Comparison of ENCODE assay signal across 1 cellular context in the genomic region with DNA sequence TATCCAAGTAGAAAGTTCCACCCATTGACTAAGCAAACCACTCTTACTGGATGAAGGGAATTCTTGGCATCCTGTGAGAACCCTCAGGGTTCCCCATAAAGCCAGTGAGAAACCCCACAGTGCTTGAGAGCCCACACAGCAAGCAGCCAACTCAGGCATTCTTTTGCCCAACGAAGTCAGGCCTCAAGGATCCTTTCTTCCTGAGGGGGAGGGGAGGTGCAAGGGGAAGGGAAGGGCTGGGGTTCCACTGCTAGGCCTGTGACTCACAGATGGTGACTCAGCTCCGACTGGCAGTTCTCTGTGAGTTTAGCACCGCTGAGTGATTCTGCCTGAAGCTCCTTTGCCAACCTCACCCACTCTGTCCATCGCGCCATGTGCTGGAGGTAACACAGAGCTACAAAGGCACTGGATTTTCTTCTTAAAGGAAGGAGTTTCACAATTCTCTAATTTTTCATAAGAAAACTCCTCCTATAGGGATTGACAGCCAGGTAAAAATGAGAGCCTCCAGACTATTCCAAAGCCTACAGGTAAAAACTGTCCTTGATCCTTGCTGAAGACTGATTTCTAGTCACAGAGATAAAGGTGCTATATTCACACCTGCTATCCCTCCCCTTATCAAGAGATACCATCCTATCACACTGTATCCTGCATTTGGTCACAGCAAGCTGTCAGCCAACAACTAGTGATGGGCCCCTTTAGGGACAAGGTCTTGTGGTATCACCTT.
TF ChIP-seq lines count a peak whose summit lies in the region.

No MANE protein-coding gene starts in this region.

TF ChIP-seq in HepG2, 621 proteins besides CTCF, POLR2A, EP300 and RAD21 (continued from another document):
- TF ChIP-seq, protein P1, sequence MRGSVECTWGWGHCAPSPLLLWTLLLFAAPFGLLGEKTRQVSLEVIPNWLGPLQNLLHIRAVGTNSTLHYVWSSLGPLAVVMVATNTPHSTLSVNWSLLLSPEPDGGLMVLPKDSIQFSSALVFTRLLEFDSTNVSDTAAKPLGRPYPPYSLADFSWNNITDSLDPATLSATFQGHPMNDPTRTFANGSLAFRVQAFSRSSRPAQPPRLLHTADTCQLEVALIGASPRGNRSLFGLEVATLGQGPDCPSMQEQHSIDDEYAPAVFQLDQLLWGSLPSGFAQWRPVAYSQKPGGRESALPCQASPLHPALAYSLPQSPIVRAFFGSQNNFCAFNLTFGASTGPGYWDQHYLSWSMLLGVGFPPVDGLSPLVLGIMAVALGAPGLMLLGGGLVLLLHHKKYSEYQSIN (CRISPR knock-in tag; IDR thresholded peaks at IDR 0.05; ENCODE audit: borderline replicate concordance) = no peak
